In genomic region chr5:81301221-81302015, GRCh38 we compare ENCODE assay signal across 8 cellular contexts. TPM values are rescaled to one million over a fixed set of nuclear protein-coding genes. Genes with fewer than 3 reads are reported as not detected.
DNase-seq lines count a peak whose midpoint lies in the region; ATAC-seq and TF ChIP-seq lines count a peak whose summit lies in the region.

TSS of gene ZCCHC9 (plus strand) at chr5:81301587. CDS start at chr5:81304758, 3,171 bp downstream.

- 0% methylated on average over 24 to 35 of the region's 54 CpGs for WGBS in tibial nerve, 2 donors

- peak within 1 kb of the TSS; percentile 73 for H3K4me3 ChIP-seq in GM12875 (ENCODE audit: low read depth, low read length)
- H3K4me3 ChIP-seq in adipocyte (ENCODE audit: low read length) = peak within 1 kb of the TSS; percentile 93
- peak within 1 kb of the TSS; percentile 66 for H3K4me3 ChIP-seq in cardiac muscle cell
- peak within 1 kb of the TSS; percentile 81 for H3K4me3 ChIP-seq in parathyroid adenoma (ENCODE audit: low read depth, low read length)
- H3K4me3 ChIP-seq in tibial nerve = peak within 1 kb of the TSS; percentile 79 to 93 (median 84)

- H3K27me3 ChIP-seq in adipocyte (replicated peaks; ENCODE audit: control insufficient read depth, insufficient read depth, low read length) (no peaks in the 10 kb centered on the region), cardiac muscle cell (no peaks in the 10 kb centered on the region), parathyroid adenoma (ENCODE audit: control insufficient read depth, insufficient read depth, low read length) (no peaks in the 10 kb centered on the region), tibial nerve (no peaks in the 10 kb centered on the region)

- H3K36me3 ChIP-seq in adipocyte (ENCODE audit: control insufficient read depth, insufficient read depth, low read length, severe bottlenecking) = peaks cover 8% of the 10 kb centered on the region
- H3K36me3 ChIP-seq in cardiac muscle cell = peaks cover 4% of the 10 kb centered on the region
- H3K36me3 ChIP-seq in parathyroid adenoma (ENCODE audit: control insufficient read depth, insufficient read depth, low read length) = no peaks in the 10 kb centered on the region
- H3K36me3 ChIP-seq in tibial nerve = peaks cover 0 to 4% (median 0%) of the 10 kb centered on the region in 3 donors

- peak; percentile 97 for ATAC-seq in HG02763 (IDR thresholded peaks at IDR 0.05; ENCODE audit: unreplicated experiment)

- peaks cover 10% of the 10 kb centered on the region for H3K79me2 ChIP-seq in parathyroid adenoma

- peak; percentile 81 to 93 (median 81) for DNase-seq in NCI-H1417 (lab: John Stamatoyannopoulos, UW)
- DNase-seq in T follicular helper cell (ENCODE audit: low read depth) = peak; percentile 88
- DNase-seq in adipocyte (ENCODE audit: low read depth) = peak; percentile 99
- peak; percentile 97 to 98 for DNase-seq in cardiac muscle cell (ENCODE audit: low read depth in 1 of 2, low spot score in 1 of 2)
- peak; percentile 83 to 88 for DNase-seq in tibial nerve (ENCODE audit: low spot score in 2 of 2)

- H2AFZ ChIP-seq in parathyroid adenoma = peak within 1 kb of the TSS; percentile 96

- H3K27ac ChIP-seq in cardiac muscle cell (peak within 1 kb of the TSS; percentile 97), parathyroid adenoma (peak within 1 kb of the TSS; percentile 66), tibial nerve (peak within 1 kb of the TSS; percentile 70 to 93 (median 90))

- H3K4me2 ChIP-seq in parathyroid adenoma (ENCODE audit: low read length) = peak within 1 kb of the TSS; percentile 59

- TF ChIP-seq POLR2A in tibial nerve (IDR thresholded peaks at IDR 0.05) = peak; percentile 71 to 79

- H3K4me1 ChIP-seq in adipocyte (ENCODE audit: control insufficient read depth, insufficient read depth, low read length) (peaks cover 38% of the 10 kb centered on the region), cardiac muscle cell (ENCODE audit: low read depth) (peaks cover 11% of the 10 kb centered on the region), parathyroid adenoma (peaks cover 20% of the 10 kb centered on the region), tibial nerve (peaks cover 0 to 78% (median 14%) of the 10 kb centered on the region in 4 donors)

- H3K9ac ChIP-seq in adipocyte (ENCODE audit: low read length) (peak within 1 kb of the TSS; percentile 96), parathyroid adenoma (peak within 1 kb of the TSS; percentile 84)

- no peaks in the 10 kb centered on the region for H3K9me3 ChIP-seq in adipocyte (ENCODE audit: control insufficient read depth, low read length)
- no peaks in the 10 kb centered on the region for H3K9me3 ChIP-seq in cardiac muscle cell (ENCODE audit: low read depth)
- H3K9me3 ChIP-seq in parathyroid adenoma (ENCODE audit: control insufficient read depth, low read length) = no peaks in the 10 kb centered on the region
- H3K9me3 ChIP-seq in tibial nerve = no peaks in the 10 kb centered on the region

- TF ChIP-seq EP300 in tibial nerve (IDR thresholded peaks at IDR 0.05) = peak; percentile 63 to 96

- TF ChIP-seq CTCF in GM12875 (IDR thresholded peaks at IDR 0.05; ENCODE audit: borderline replicate concordance, insufficient read depth, low read depth, low read length) (no peak), cardiac muscle cell (IDR thresholded peaks at IDR 0.05; ENCODE audit: low read depth, low read length) (peak; percentile 26), parathyroid adenoma (IDR thresholded peaks at IDR 0.05) (peak; percentile 43), tibial nerve (IDR thresholded peaks at IDR 0.05) (peak; percentile 20 to 56 (median 27))

RNA-seq across cellular contexts. Expression of gene ZCCHC9, which starts in this region (rescaled TPM):
- total RNA-seq in cardiac muscle cell (14.3 and 18.6 TPM in 2 replicates), tibial nerve (10 to 100 TPM; 18.2 to 18.8 (median 18.4) TPM)
- 18.7 and 21.6 TPM in 2 replicates for polyA plus RNA-seq in cardiac muscle cell

Comparison
In these comparisons a context has a peak if more than half of its experiments do, and no peak if none do; other contexts are left out.
1. Peak in every context shown above with its lines: DNase-seq, ATAC-seq, H3K4me3 ChIP-seq and H3K27ac ChIP-seq.